Comparison of ENCODE assay signal across 1 cellular context in genomic region chr1:92040971-92041370, GRCh38.
TF ChIP-seq lines count a peak whose summit lies in the region.

No MANE protein-coding gene starts in this region.

TF ChIP-seq in K562, 482 proteins besides CTCF, POLR2A, EP300 and RAD21:
- TF ChIP-seq TAF1 (IDR thresholded peaks at IDR 0.05; ENCODE audit: control insufficient read depth, extremely low read depth, insufficient read depth, low read length, severe bottlenecking) (no peak), IRF9 (tag; IDR thresholded peaks at IDR 0.05) (no peak)
